Comparison of ENCODE assay signal across 2 cellular contexts in the genomic region with DNA sequence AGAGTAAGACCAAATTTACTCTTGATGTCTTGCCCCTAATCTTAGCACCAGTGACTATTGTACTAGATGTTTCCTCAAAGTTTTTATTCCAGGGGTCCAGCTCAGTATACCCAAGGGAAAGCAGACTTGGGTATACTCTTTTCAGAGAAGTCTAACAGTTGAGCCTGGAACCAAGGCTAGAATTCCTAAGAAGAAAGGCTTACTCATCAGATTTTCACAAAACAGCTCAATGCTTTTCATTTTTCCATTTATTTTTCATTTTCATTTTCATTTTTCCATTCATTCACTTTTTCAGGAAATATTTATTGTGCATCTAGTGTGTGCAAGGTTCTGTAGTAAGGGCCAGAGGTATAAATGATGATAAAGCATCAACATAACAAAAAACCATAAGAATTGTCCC.
TF ChIP-seq lines count a peak whose summit lies in the region.

No MANE protein-coding gene starts in this region.

TF ChIP-seq in HEK293, 187 proteins besides CTCF, POLR2A, EP300 and RAD21 (continued from another document):
- TF ChIP-seq ZFHX2 (tag by site-specific recombination; conservative IDR thresholded peaks at IDR 0.05) (no peak), PRDM1 (tag by site-specific recombination; IDR thresholded peaks at IDR 0.05) (peak; percentile 46)

TF ChIP-seq in K562, 482 proteins besides CTCF, POLR2A, EP300 and RAD21 (continued from another document):
- TF ChIP-seq MAFF (IDR thresholded peaks at IDR 0.05; ENCODE audit: low read length) (peak; percentile 57), MAFG (tag; conservative IDR thresholded peaks at IDR 0.05) (peak; percentile 79), PHF20 (IDR thresholded peaks at IDR 0.05; ENCODE audit: partially characterized antibody) (no peak), C11orf30 (IDR thresholded peaks at IDR 0.05; ENCODE audit: low read depth) (peak; percentile 64), MAFK (IDR thresholded peaks at IDR 0.05; ENCODE audit: low read length) (peak; percentile 56; the same call in 1 of the 2 replicates)
